In genomic region chr13:40457844-40458243, GRCh38 we compare ENCODE assay signal across 1 cellular context.
TF ChIP-seq lines count a peak whose summit lies in the region.

No MANE protein-coding gene starts in this region.

TF ChIP-seq in GM12878, 131 proteins besides CTCF, POLR2A, EP300 and RAD21 (continued from another document):
- TF ChIP-seq, protein P1, sequence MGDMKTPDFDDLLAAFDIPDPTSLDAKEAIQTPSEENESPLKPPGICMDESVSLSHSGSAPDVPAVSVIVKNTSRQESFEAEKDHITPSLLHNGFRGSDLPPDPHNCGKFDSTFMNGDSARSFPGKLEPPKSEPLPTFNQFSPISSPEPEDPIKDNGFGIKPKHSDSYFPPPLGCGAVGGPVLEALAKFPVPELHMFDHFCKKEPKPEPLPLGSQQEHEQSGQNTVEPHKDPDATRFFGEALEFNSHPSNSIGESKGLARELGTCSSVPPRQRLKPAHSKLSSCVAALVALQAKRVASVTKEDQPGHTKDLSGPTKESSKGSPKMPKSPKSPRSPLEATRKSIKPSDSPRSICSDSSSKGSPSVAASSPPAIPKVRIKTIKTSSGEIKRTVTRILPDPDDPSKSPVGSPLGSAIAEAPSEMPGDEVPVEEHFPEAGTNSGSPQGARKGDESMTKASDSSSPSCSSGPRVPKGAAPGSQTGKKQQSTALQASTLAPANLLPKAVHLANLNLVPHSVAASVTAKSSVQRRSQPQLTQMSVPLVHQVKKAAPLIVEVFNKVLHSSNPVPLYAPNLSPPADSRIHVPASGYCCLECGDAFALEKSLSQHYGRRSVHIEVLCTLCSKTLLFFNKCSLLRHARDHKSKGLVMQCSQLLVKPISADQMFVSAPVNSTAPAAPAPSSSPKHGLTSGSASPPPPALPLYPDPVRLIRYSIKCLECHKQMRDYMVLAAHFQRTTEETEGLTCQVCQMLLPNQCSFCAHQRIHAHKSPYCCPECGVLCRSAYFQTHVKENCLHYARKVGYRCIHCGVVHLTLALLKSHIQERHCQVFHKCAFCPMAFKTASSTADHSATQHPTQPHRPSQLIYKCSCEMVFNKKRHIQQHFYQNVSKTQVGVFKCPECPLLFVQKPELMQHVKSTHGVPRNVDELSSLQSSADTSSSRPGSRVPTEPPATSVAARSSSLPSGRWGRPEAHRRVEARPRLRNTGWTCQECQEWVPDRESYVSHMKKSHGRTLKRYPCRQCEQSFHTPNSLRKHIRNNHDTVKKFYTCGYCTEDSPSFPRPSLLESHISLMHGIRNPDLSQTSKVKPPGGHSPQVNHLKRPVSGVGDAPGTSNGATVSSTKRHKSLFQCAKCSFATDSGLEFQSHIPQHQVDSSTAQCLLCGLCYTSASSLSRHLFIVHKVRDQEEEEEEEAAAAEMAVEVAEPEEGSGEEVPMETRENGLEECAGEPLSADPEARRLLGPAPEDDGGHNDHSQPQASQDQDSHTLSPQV (IDR thresholded peaks at IDR 0.05), result no peak
- TF ChIP-seq, protein P2, sequence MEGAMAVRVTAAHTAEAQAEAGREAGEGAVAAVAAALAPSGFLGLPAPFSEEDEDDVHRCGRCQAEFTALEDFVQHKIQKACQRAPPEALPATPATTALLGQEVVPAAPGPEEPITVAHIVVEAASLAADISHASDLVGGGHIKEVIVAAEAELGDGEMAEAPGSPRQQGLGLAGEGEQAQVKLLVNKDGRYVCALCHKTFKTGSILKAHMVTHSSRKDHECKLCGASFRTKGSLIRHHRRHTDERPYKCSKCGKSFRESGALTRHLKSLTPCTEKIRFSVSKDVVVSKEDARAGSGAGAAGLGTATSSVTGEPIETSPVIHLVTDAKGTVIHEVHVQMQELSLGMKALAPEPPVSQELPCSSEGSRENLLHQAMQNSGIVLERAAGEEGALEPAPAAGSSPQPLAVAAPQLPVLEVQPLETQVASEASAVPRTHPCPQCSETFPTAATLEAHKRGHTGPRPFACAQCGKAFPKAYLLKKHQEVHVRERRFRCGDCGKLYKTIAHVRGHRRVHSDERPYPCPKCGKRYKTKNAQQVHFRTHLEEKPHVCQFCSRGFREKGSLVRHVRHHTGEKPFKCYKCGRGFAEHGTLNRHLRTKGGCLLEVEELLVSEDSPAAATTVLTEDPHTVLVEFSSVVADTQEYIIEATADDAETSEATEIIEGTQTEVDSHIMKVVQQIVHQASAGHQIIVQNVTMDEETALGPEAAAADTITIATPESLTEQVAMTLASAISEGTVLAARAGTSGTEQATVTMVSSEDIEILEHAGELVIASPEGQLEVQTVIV (IDR thresholded peaks at IDR 0.05; ENCODE audit: borderline replicate concordance, partially characterized antibody), result no peak
- no peak for TF ChIP-seq IRF3 (IDR thresholded peaks at IDR 0.05)
- no peak for TF ChIP-seq CHD2 (IDR thresholded peaks at IDR 0.05; ENCODE audit: borderline replicate concordance, low read depth, low read length)
- no peak for TF ChIP-seq KLF5 (IDR thresholded peaks at IDR 0.05; ENCODE audit: partially characterized antibody)
- no peak for TF ChIP-seq RUNX3 (IDR thresholded peaks at IDR 0.05; ENCODE audit: low read length)
- TF ChIP-seq PAX8 (IDR thresholded peaks at IDR 0.05), result no peak
- TF ChIP-seq, protein P3, sequence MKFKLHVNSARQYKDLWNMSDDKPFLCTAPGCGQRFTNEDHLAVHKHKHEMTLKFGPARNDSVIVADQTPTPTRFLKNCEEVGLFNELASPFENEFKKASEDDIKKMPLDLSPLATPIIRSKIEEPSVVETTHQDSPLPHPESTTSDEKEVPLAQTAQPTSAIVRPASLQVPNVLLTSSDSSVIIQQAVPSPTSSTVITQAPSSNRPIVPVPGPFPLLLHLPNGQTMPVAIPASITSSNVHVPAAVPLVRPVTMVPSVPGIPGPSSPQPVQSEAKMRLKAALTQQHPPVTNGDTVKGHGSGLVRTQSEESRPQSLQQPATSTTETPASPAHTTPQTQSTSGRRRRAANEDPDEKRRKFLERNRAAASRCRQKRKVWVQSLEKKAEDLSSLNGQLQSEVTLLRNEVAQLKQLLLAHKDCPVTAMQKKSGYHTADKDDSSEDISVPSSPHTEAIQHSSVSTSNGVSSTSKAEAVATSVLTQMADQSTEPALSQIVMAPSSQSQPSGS (IDR thresholded peaks at IDR 0.05; ENCODE audit: low read length), result no peak
- TF ChIP-seq, protein P4, sequence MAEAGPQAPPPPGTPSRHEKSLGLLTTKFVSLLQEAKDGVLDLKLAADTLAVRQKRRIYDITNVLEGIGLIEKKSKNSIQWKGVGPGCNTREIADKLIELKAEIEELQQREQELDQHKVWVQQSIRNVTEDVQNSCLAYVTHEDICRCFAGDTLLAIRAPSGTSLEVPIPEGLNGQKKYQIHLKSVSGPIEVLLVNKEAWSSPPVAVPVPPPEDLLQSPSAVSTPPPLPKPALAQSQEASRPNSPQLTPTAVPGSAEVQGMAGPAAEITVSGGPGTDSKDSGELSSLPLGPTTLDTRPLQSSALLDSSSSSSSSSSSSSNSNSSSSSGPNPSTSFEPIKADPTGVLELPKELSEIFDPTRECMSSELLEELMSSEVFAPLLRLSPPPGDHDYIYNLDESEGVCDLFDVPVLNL (IDR thresholded peaks at IDR 0.05; ENCODE audit: low read depth, low read length), result no peak
- TF ChIP-seq ZNF207 (IDR thresholded peaks at IDR 0.05; ENCODE audit: borderline replicate concordance), result no peak
- TF ChIP-seq, protein P5, sequence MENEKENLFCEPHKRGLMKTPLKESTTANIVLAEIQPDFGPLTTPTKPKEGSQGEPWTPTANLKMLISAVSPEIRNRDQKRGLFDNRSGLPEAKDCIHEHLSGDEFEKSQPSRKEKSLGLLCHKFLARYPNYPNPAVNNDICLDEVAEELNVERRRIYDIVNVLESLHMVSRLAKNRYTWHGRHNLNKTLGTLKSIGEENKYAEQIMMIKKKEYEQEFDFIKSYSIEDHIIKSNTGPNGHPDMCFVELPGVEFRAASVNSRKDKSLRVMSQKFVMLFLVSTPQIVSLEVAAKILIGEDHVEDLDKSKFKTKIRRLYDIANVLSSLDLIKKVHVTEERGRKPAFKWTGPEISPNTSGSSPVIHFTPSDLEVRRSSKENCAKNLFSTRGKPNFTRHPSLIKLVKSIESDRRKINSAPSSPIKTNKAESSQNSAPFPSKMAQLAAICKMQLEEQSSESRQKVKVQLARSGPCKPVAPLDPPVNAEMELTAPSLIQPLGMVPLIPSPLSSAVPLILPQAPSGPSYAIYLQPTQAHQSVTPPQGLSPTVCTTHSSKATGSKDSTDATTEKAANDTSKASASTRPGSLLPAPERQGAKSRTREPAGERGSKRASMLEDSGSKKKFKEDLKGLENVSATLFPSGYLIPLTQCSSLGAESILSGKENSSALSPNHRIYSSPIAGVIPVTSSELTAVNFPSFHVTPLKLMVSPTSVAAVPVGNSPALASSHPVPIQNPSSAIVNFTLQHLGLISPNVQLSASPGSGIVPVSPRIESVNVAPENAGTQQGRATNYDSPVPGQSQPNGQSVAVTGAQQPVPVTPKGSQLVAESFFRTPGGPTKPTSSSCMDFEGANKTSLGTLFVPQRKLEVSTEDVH (IDR thresholded peaks at IDR 0.05; ENCODE audit: low read depth, partially characterized antibody), result no peak
- no peak for TF ChIP-seq TAF1 (IDR thresholded peaks at IDR 0.05; ENCODE audit: borderline replicate concordance, low read depth, low read length)
- no peak for TF ChIP-seq ZZZ3 (IDR thresholded peaks at IDR 0.05; ENCODE audit: control insufficient read depth, insufficient read length, low read depth)
- no peak for TF ChIP-seq FOXK2 (IDR thresholded peaks at IDR 0.05)
- TF ChIP-seq CBX5 (IDR thresholded peaks at IDR 0.05; ENCODE audit: low read depth), result no peak
- no peak for TF ChIP-seq PAX5 (IDR thresholded peaks at IDR 0.05; ENCODE audit: borderline replicate concordance, low read depth, low read length)
